In the genomic region with DNA sequence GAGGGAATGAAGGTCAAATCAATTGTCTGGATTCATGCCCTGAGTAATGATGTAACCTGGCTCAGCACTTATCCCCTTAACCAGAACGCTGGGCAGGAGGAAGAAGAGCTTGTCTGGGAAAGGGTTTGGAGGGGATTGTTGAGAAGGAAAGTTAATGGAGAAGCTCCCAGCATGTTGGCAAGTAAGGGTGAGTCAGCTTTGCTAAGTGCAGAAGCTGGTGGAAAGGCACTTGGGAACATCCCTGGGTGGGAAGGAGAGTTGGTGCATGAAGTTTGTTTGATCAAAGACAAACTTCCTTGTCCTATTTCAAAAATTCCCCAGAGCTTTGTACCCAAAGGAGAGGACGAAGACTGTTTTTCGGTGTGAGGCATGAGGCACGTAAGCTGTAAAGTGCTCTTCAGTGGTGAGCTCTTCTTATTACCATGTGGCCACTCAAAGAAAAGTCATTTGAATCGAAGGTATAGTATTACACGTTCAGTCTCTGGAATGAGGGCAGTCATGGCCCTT, we compare ENCODE assay signal across 14 cellular contexts. TPM values are rescaled to one million over a fixed set of nuclear protein-coding genes. Genes with fewer than 3 reads are reported as not detected.
A peak's percentile ranks its signal among the peaks of the same experiment; 100 is the strongest.
DNase-seq lines count a peak whose midpoint lies in the region; FAIRE-seq and TF ChIP-seq lines count a peak whose summit lies in the region.
"Had no signal": no experiment of that assay in that cellular context is flagged by ENCODE, and none has a peak within 500 bp of the region (broad histone marks: within the 10 kb centered on the region; RNA-seq: fewer than 3 reads in every experiment).

No MANE protein-coding gene starts in this region.

- H3K27me3 ChIP-seq in bronchial epithelial cell (ENCODE audit: control insufficient read depth, insufficient read depth, low read length) (no peaks in the 10 kb centered on the region), mesenchymal stem cell (ENCODE audit: control insufficient read depth in 1 of 2, insufficient read depth in 1 of 2, low read length in 2 of 2) (no peaks in the 10 kb centered on the region)

- DNase-seq in EL (peak; percentile 8), NCI-H510A treated with DMSO at 0.1 percent for 48 hours (lab: John Stamatoyannopoulos, UW) (peak; percentile 92), bronchial epithelial cell (ENCODE audit: low read depth) (peak; percentile 56), mesenchymal stem cell (peak; percentile 28), NCI-H1694 treated with DMSO at 0.1 percent for 48 hours (lab: John Stamatoyannopoulos, UW) (no peak), NCI-H446 (lab: John Stamatoyannopoulos, UW) (no peak), NCI-H226 (no peak), cerebellum (ENCODE audit: low spot score) (no peak)
- DNase-seq: activated CD4-positive, alpha-beta memory T cell treated with anti-CD3 and anti-CD28 coated beads, Interleukin-2, amount 10 ng/mL, durations not matched to agents 7 days and 5 days; activated gamma-delta T cell; NCI-H1694 had no signal

- no peak for TF ChIP-seq CTCF in bronchial epithelial cell (IDR thresholded peaks at IDR 0.05; ENCODE audit: insufficient read depth, low read length, severe bottlenecking)

- H2BK15ac ChIP-seq in mesenchymal stem cell (ENCODE audit: low read depth, poor library complexity, severe bottlenecking): no peak overlapping the region

- H3K9me3 ChIP-seq in mesenchymal stem cell (ENCODE audit: control insufficient read depth, low read length): no peaks in the 10 kb centered on the region

- H3K4me1 ChIP-seq in mesenchymal stem cell (ENCODE audit: control insufficient read depth, insufficient read depth, low read depth, low read length): peaks cover 4% of the 10 kb centered on the region

- no peak overlapping the region for H3K23ac ChIP-seq in mesenchymal stem cell (ENCODE audit: low read length in 2 of 2)

- peak overlapping the region; percentile 97 for H3K27ac ChIP-seq in mesenchymal stem cell (ENCODE audit: low read length, poor library complexity, severe bottlenecking)

- no peak for FAIRE-seq in bronchial epithelial cell (lab: Jason Lieb, UNC)
- FAIRE-seq: colon had no signal

- H3K18ac ChIP-seq in mesenchymal stem cell (ENCODE audit: low read depth in 1 of 2, low read length in 2 of 2): no peak overlapping the region

- H2BK12ac ChIP-seq in mesenchymal stem cell (ENCODE audit: low read length in 2 of 2): no peak overlapping the region

- H3K14ac ChIP-seq in mesenchymal stem cell (ENCODE audit: low read length in 2 of 2): no peak overlapping the region

- H4K91ac ChIP-seq in mesenchymal stem cell (ENCODE audit: low read length): no peak overlapping the region

- H2BK120ac ChIP-seq in mesenchymal stem cell (ENCODE audit: low read depth, low read length): no peak overlapping the region

- no peak overlapping the region for H3K4me2 ChIP-seq in mesenchymal stem cell (ENCODE audit: low read length, poor library complexity, severe bottlenecking)

- H4K8ac ChIP-seq in mesenchymal stem cell (ENCODE audit: low read length): no peak overlapping the region

- H2BK5ac ChIP-seq in mesenchymal stem cell (ENCODE audit: low read depth, low read length, poor library complexity, severe bottlenecking): peak overlapping the region; percentile 74

- no peaks in the 10 kb centered on the region for H3K79me1 ChIP-seq in mesenchymal stem cell (replicated peaks; ENCODE audit: low read length, poor library complexity, severe bottlenecking)

- H2AK5ac ChIP-seq in mesenchymal stem cell (ENCODE audit: low read length, severe bottlenecking): peak overlapping the region; percentile 94

- H3K4me3 ChIP-seq in bronchial epithelial cell (ENCODE audit: low read depth, low read length) (no peak overlapping the region), mesenchymal stem cell (ENCODE audit: insufficient read depth in 1 of 2, low read depth in 1 of 2, low read length in 2 of 2) (no peak overlapping the region)

- H2AFZ ChIP-seq in mesenchymal stem cell (ENCODE audit: low read depth, low read length): no peak overlapping the region

- 86% methylated on average over 6 of the region's 6 CpGs for WGBS in mesenchymal stem cell

- H3K4ac ChIP-seq in mesenchymal stem cell (ENCODE audit: low read depth in 1 of 2, low read length in 2 of 2): no peak overlapping the region

- no peaks in the 10 kb centered on the region for H3K36me3 ChIP-seq in bronchial epithelial cell (ENCODE audit: control insufficient read depth, insufficient read depth, low read length)
- H3K36me3 ChIP-seq in mesenchymal stem cell (ENCODE audit: control insufficient read depth in 1 of 2, insufficient read depth in 2 of 2, low read depth in 1 of 2, low read length in 2 of 2): no peaks in the 10 kb centered on the region

- H3K9ac ChIP-seq in mesenchymal stem cell (ENCODE audit: low read length): no peak overlapping the region

RNA-seq across cellular contexts. Expression of gene DAW1, which starts 17.6 kb away (rescaled TPM):
- total RNA-seq in bronchial epithelial cell (0.13 and 0.26 TPM in 2 replicates), cerebellum (2.8 TPM)
- polyA plus RNA-seq in mesenchymal stem cell (2013, experiment 1 of 2): 0.15 TPM
- polyA plus RNA-seq in mesenchymal stem cell (2013, experiment 2 of 2): 0.04 TPM
- total RNA-seq: activated CD4-positive, alpha-beta memory T cell treated with anti-CD3 and anti-CD28 coated beads, Interleukin-2, amount 10 ng/mL, durations not matched to agents 7 days and 5 days; fibroblast of lung; sciatic nerve had no signal

RNA-seq across cellular contexts. Expression of gene CCL20, which starts 40.2 kb away (rescaled TPM):
- 1.5 and 3.7 TPM in 2 replicates for total RNA-seq in bronchial epithelial cell
- polyA plus RNA-seq in mesenchymal stem cell (2013, experiment 1 of 2): 1.2 TPM
- 1.2 TPM for polyA plus RNA-seq in mesenchymal stem cell (2013, experiment 2 of 2)
- total RNA-seq in cerebellum: not detected
- total RNA-seq: fibroblast of lung had no signal

Comparison
In these comparisons a context has a peak if more than half of its experiments do, and no peak if none do; other contexts are left out.
1. DNase-seq: peak in EL (single experiment), NCI-H510A treated with DMSO at 0.1 percent for 48 hours (single experiment), bronchial epithelial cell (single experiment) and mesenchymal stem cell (single experiment); none in NCI-H1694 treated with DMSO at 0.1 percent for 48 hours (single experiment), NCI-H446 (0 of 2), NCI-H226 (single experiment) and cerebellum (single experiment).